In genomic region chrX:48945517-48946348, GRCh38 we compare ENCODE assay signal across 8 cellular contexts. TPM values are rescaled to one million over a fixed set of nuclear protein-coding genes. Genes with fewer than 3 reads are reported as not detected.
DNase-seq lines count a peak whose midpoint lies in the region; ATAC-seq and TF ChIP-seq lines count a peak whose summit lies in the region.

No MANE protein-coding gene starts in this region.

- no peaks in the 10 kb centered on the region for H3K9me3 ChIP-seq in T-helper 17 cell (ENCODE audit: control insufficient read depth, low read length, poor library complexity, severe bottlenecking)

- TF ChIP-seq CTCF in HL-60 (IDR thresholded peaks at IDR 0.05; ENCODE audit: insufficient read depth, low read length): peak; percentile 6
- peak; percentile 72 for TF ChIP-seq CTCF in cardiac fibroblast (IDR thresholded peaks at IDR 0.05; ENCODE audit: low read depth, low read length)

- peaks cover 2% of the 10 kb centered on the region for H3K36me3 Mint-ChIP-seq in T-helper 17 cell (ENCODE audit: low read depth)

- no peaks in the 10 kb centered on the region for H3K27me3 ChIP-seq in HL-60 (ENCODE audit: insufficient read depth, poor library complexity, severe bottlenecking)

- H3K4me3 ChIP-seq in HL-60 (replicated peaks; ENCODE audit: insufficient read depth, low read length) (no peak overlapping the region), cardiac fibroblast (replicated peaks in 1 of 2; ENCODE audit: low read depth in 2 of 2, low read length in 2 of 2) (no peak overlapping the region)

- no peak overlapping the region for H3K27ac ChIP-seq in HL-60 (replicated peaks)

- no peaks in the 10 kb centered on the region for H3K27me3 Mint-ChIP-seq in T-helper 17 cell

- ATAC-seq in T-helper 17 cell: peak; percentile 67
- ATAC-seq in left colon: peak; percentile 81
- ATAC-seq in GM21423 (IDR thresholded peaks at IDR 0.05; ENCODE audit: unreplicated experiment): no peak

- intact Hi-C loops in left colon (cut with DNase I, micrococcal nuclease): no loop called here

- peak overlapping the region; percentile 87 for H3K27ac Mint-ChIP-seq in T-helper 17 cell

- no peak overlapping the region for H3K4me3 Mint-ChIP-seq in T-helper 17 cell

- peaks cover 28% of the 10 kb centered on the region for H3K4me1 Mint-ChIP-seq in T-helper 17 cell

- DNase-seq in NCI-H2107 treated with DMSO at 0.1 percent for 48 hours (lab: John Stamatoyannopoulos, UW; ENCODE audit: unreplicated experiment) (peak; percentile 9), NCI-H2107 (lab: John Stamatoyannopoulos, UW) (no peak), HL-60 (ENCODE audit: low read depth in 1 of 2, low spot score in 1 of 2) (peak in 1 of 2 experiments; percentile 47), T-helper 17 cell (peak; percentile 30 to 33 (median 32)), cardiac fibroblast (ENCODE audit: low read depth in 2 of 2) (peak; percentile 51 to 63), left colon (peak in 1 of 2 donors; percentile 71), superior temporal gyrus (ENCODE audit: extremely low spot score) (peak; percentile 33)

RNA-seq across cellular contexts. Expression of gene OTUD5, which starts 11.7 kb away (rescaled TPM):
- total RNA-seq in T-helper 17 cell: 10 to 100 TPM; 91.0 to 91.6 TPM
- 10 to 100 TPM; 37.2 to 44.2 TPM for total RNA-seq in left colon

RNA-seq across cellular contexts. Expression of gene KCND1, which starts 25.9 kb away (rescaled TPM):
- total RNA-seq in T-helper 17 cell (1 to 10 TPM; 2.2 to 3.2 TPM), left colon (under 1 TPM; 0.61 to 0.76 TPM)

RNA-seq across cellular contexts. Expression of gene PIM2, which starts 26.9 kb away (rescaled TPM):
- total RNA-seq in T-helper 17 cell (100 to 1,000 TPM; 301 to 481 TPM), left colon (10 to 100 TPM; 11.6 to 20.4 TPM)

RNA-seq across cellular contexts. Expression of gene SLC35A2, which starts 34.3 kb away (rescaled TPM):
- total RNA-seq in T-helper 17 cell (10 to 100 TPM; 34.8 to 50.7 TPM), left colon (10 to 100 TPM; 50.0 to 60.6 TPM)

RNA-seq across cellular contexts. Expression of gene PQBP1, which starts 48.0 kb away (rescaled TPM):
- 10 to 100 TPM; 66.7 to 68.8 TPM for total RNA-seq in T-helper 17 cell
- total RNA-seq in left colon: 10 to 100 TPM; 68.8 to 70.5 TPM

Comparison
In these comparisons a context has a peak if more than half of its experiments do, and no peak if none do; other contexts are left out.
1. RNA of gene PIM2, which starts 26.9 kb away (total RNA-seq): 301 to 481 TPM in T-helper 17 cell; 11.6 to 20.4 TPM in left colon; every median in the first group is over 10 times any median in the second.